Comparison of ENCODE assay signal across 1 cellular context in genomic region chr1:9591669-9592509, GRCh38.
TF ChIP-seq lines count a peak whose summit lies in the region.

No MANE protein-coding gene starts in this region.

TF ChIP-seq in HepG2, 621 proteins besides CTCF, POLR2A, EP300 and RAD21:
- TF ChIP-seq ZNF720 (CRISPR knock-in tag; IDR thresholded peaks at IDR 0.05), result no peak
TF ChIP-seq in HepG2: peak in this region for 0.
